Comparison of ENCODE assay signal across 2 cellular contexts in the genomic region with DNA sequence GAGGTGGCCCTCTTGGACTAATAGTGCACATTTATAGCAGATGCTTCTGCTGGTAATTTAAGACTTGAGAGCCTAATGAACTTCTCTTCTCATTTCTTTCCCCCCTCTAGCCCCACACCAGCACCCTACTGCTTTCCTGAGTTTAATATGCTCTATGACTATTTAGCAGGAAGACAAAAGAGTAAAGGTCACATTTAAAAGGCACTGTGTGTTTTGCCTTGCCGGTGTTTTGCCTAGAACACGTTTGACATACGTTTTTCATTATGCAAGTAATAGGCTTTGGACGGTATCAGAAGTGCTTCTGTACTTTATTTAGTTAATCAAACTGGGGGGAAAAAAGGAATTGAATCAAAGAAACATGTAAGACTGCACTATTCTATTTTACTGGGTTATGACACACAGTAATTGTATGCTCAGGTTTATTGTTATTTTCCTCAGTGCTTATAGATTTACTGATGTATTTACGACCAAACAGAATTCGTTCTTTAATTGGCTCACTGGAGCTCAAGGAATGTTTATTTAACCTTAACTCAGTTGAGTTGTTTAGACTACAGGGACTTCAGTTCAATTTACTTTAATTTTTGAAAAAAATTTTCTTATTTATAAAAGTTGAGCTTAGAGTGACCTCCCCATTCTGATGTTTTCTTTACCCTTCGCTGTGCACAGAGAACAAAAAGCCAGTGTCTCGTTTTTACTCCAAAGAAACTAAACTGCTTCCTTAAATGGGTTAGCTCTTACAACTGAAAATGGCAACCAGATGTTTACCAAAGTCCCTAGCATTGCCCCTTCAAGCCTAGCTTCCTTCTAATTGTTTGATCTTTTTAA.
A peak's percentile ranks its signal among the peaks of the same experiment; 100 is the strongest.
TF ChIP-seq lines count a peak whose summit lies in the region.

No MANE protein-coding gene starts in this region.

TF ChIP-seq in HEK293, 187 proteins besides CTCF, POLR2A, EP300 and RAD21 (continues in another document):
- TF ChIP-seq ZNF843 (tag by site-specific recombination; IDR thresholded peaks at IDR 0.05) = peak; percentile 89
- peak; percentile 78 for TF ChIP-seq IKZF3 (tag by site-specific recombination; IDR thresholded peaks at IDR 0.05)
- TF ChIP-seq FEZF1 (tag by site-specific recombination; IDR thresholded peaks at IDR 0.05) = peak; percentile 97
- 0 out of 2 replicates have a peak, but pooled peaks have one; percentile 3 for TF ChIP-seq ZNF768 (tag by site-specific recombination; IDR thresholded peaks at IDR 0.05)
- TF ChIP-seq GFI1B (tag by site-specific recombination; IDR thresholded peaks at IDR 0.05) = no peak
- no peak for TF ChIP-seq ZNF654 (tag by site-specific recombination; IDR thresholded peaks at IDR 0.05; ENCODE audit: low read depth)
- TF ChIP-seq ZNF398 (tag by site-specific recombination; IDR thresholded peaks at IDR 0.05) = peak; percentile 33; the same call in 1 of the 2 replicates
- peak; percentile 48; the same call in 1 of the 2 replicates for TF ChIP-seq ZNF664 (tag by site-specific recombination; IDR thresholded peaks at IDR 0.05)
- no peak for TF ChIP-seq SETDB1 (IDR thresholded peaks at IDR 0.05; ENCODE audit: insufficient read length, low read length)
- no peak for TF ChIP-seq ZFHX2 (tag by site-specific recombination; conservative IDR thresholded peaks at IDR 0.05)
- no peak; the same call in 1 of the 2 replicates for TF ChIP-seq ZNF561 (tag by site-specific recombination; IDR thresholded peaks at IDR 0.05; ENCODE audit: borderline replicate concordance)
- TF ChIP-seq ZNF266 (tag by site-specific recombination; IDR thresholded peaks at IDR 0.05; ENCODE audit: low read depth) = no peak
- TF ChIP-seq PRDM6 (tag by site-specific recombination; IDR thresholded peaks at IDR 0.05) = peak; percentile 99
- TF ChIP-seq ZFP41 (tag by site-specific recombination; IDR thresholded peaks at IDR 0.05; ENCODE audit: borderline replicate concordance) = no peak
- TF ChIP-seq KLF10 (tag by site-specific recombination; IDR thresholded peaks at IDR 0.05) = peak; percentile 37; the same call in 1 of the 2 replicates
- no peak for TF ChIP-seq ZNF184 (tag by site-specific recombination; IDR thresholded peaks at IDR 0.05)
- TF ChIP-seq ZBTB1 (tag by site-specific recombination; IDR thresholded peaks at IDR 0.05) = 0 out of 2 replicates have a peak, but pooled peaks have one; percentile 41
- TF ChIP-seq ZBTB7A (tag by site-specific recombination; IDR thresholded peaks at IDR 0.05; ENCODE audit: low read depth) = no peak
- TF ChIP-seq ZNF571 (tag by site-specific recombination; IDR thresholded peaks at IDR 0.05) = no peak
- peak; percentile 89 for TF ChIP-seq ZNF692 (tag by site-specific recombination; IDR thresholded peaks at IDR 0.05)
- no peak for TF ChIP-seq ZNF211 (tag by site-specific recombination; IDR thresholded peaks at IDR 0.05; ENCODE audit: low read depth)
- TF ChIP-seq ZNF138 (tag by site-specific recombination; IDR thresholded peaks at IDR 0.05; ENCODE audit: borderline replicate concordance) = no peak
- TF ChIP-seq GLIS1 (tag by site-specific recombination; IDR thresholded peaks at IDR 0.05) = peak; percentile 60; the same call in 1 of the 2 replicates
- TF ChIP-seq ZNF202 (tag by site-specific recombination; IDR thresholded peaks at IDR 0.05; ENCODE audit: borderline replicate concordance) = no peak
- peak; percentile 94 for TF ChIP-seq WT1 (tag by site-specific recombination; IDR thresholded peaks at IDR 0.05)
- TF ChIP-seq ZNF596 (tag by site-specific recombination; IDR thresholded peaks at IDR 0.05) = 0 out of 2 replicates have a peak, but pooled peaks have one; percentile 45
- no peak for TF ChIP-seq ZNF19 (tag by site-specific recombination; IDR thresholded peaks at IDR 0.05; ENCODE audit: low read depth)
- no peak for TF ChIP-seq ZFP37 (tag by site-specific recombination; IDR thresholded peaks at IDR 0.05)
- no peak for TF ChIP-seq PRDM1 (tag by site-specific recombination; IDR thresholded peaks at IDR 0.05)
- TF ChIP-seq ZNF776 (tag by site-specific recombination; IDR thresholded peaks at IDR 0.05; ENCODE audit: borderline replicate concordance) = no peak
- TF ChIP-seq SP7 (tag by site-specific recombination; IDR thresholded peaks at IDR 0.05) = no peak

TF ChIP-seq in liver, 16 proteins besides CTCF, POLR2A, EP300 and RAD21:
- peak in 1 of 2 donors; percentile 12 for TF ChIP-seq RXRA (IDR thresholded peaks at IDR 0.05)
- TF ChIP-seq EGR1 (IDR thresholded peaks at IDR 0.05; ENCODE audit: low read depth in 2 of 2) = no peak
- no peak for TF ChIP-seq MAX (IDR thresholded peaks at IDR 0.05)
- no peak for TF ChIP-seq TAF1 (conservative IDR thresholded peaks at IDR 0.05)
- TF ChIP-seq REST (IDR thresholded peaks at IDR 0.05) = no peak
- no peak for TF ChIP-seq ZBTB33 (IDR thresholded peaks at IDR 0.05)
- TF ChIP-seq YY1 (IDR thresholded peaks at IDR 0.05) = peak; percentile 29
- TF ChIP-seq JUND (IDR thresholded peaks at IDR 0.05) = no peak
- peak; percentile 13 for TF ChIP-seq HNF4G (IDR thresholded peaks at IDR 0.05)
- TF ChIP-seq SP1 (IDR thresholded peaks at IDR 0.05) = peak; percentile 65
- TF ChIP-seq HNF4A (conservative IDR thresholded peaks at IDR 0.05) = peak; percentile 59 to 71
- no peak for TF ChIP-seq FOXA2 (IDR thresholded peaks at IDR 0.05)
- TF ChIP-seq FOXA1 (IDR thresholded peaks at IDR 0.05) = no peak
- TF ChIP-seq GABPA (IDR thresholded peaks at IDR 0.05 in 1 of 2, conservative IDR thresholded peaks at IDR 0.05 in 1 of 2) = no peak
- TF ChIP-seq, protein P1, sequence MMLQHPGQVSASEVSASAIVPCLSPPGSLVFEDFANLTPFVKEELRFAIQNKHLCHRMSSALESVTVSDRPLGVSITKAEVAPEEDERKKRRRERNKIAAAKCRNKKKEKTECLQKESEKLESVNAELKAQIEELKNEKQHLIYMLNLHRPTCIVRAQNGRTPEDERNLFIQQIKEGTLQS (IDR thresholded peaks at IDR 0.05) = no peak
- no peak for TF ChIP-seq NR2F2 (IDR thresholded peaks at IDR 0.05)
